ENCODE assay signal across 21 cellular contexts in genomic region chr6:48764261-48764660, GRCh38.
DNase-seq lines count a peak whose midpoint lies in the region; FAIRE-seq and TF ChIP-seq lines count a peak whose summit lies in the region.
"Had no signal": no experiment of that assay in that cellular context is flagged by ENCODE, and none has a peak within 500 bp of the region (broad histone marks: within the 10 kb centered on the region; RNA-seq: fewer than 3 reads in every experiment).

No MANE protein-coding gene starts in this region.

- peak overlapping the region; percentile 71 to 83 (median 76) for H3K27ac Mint-ChIP-seq in nephron
- H3K27ac Mint-ChIP-seq: HFFc6 had no signal

- WGBS in GM23248 (ENCODE audit: low coverage in 1 of 2, low lambda C conversion rate in 2 of 2, missing lambda C conversion rate in 2 of 2), 2 experiments: 19 to 22% methylated on average over 5 of the region's 5 CpGs
- WGBS in SK-N-SH (ENCODE audit: low lambda C conversion rate): 26% methylated on average over 5 of the region's 5 CpGs

- TF ChIP-seq RAD21 in SK-N-SH (IDR thresholded peaks at IDR 0.05; ENCODE audit: low read length): no peak

- peaks cover 17% of the 10 kb centered on the region for H3K4me1 Mint-ChIP-seq in nephron

- no peak for FAIRE-seq in kidney (lab: Jason Lieb, UNC)
- FAIRE-seq: A549, G401.6, GM12878, H1, HepG2 had no signal

- TF ChIP-seq CTCF in SK-N-SH (IDR thresholded peaks at IDR 0.05) (no peak), fibroblast of the aortic adventitia (IDR thresholded peaks at IDR 0.05; ENCODE audit: insufficient read depth, low read length) (no peak), nephron (IDR thresholded peaks at IDR 0.05; ENCODE audit: unreplicated experiment in 3 of 3) (no peak), kidney (IDR thresholded peaks at IDR 0.05; ENCODE audit: borderline replicate concordance, extremely low read depth, insufficient read depth) (no peak)

- H3K79me2 ChIP-seq in GM23248 (ENCODE audit: insufficient read depth) (no peaks in the 10 kb centered on the region), SK-N-SH (ENCODE audit: insufficient read depth) (no peaks in the 10 kb centered on the region)

- peaks cover 15% of the 10 kb centered on the region for H3F3A ChIP-seq in GM23248 (ENCODE audit: insufficient read depth)
- H3F3A ChIP-seq in SK-N-SH (replicated peaks; ENCODE audit: insufficient read depth): peaks cover 5% of the 10 kb centered on the region

- no peaks in the 10 kb centered on the region for H3K27me3 Mint-ChIP-seq in nephron (ENCODE audit: low read depth)

- peak overlapping the region; percentile 46 for H2AFZ ChIP-seq in GM23248
- peak overlapping the region; percentile 50; the same call in 1 of the 2 replicates for H2AFZ ChIP-seq in SK-N-SH (ENCODE audit: low read depth)
- H2AFZ ChIP-seq: PC-9 had no signal

- H3K4me1 ChIP-seq in GM23248 (ENCODE audit: insufficient read depth) (peaks cover 23% of the 10 kb centered on the region), SK-N-SH (ENCODE audit: control insufficient read depth in 1 of 2, insufficient read depth in 2 of 2, low read depth in 1 of 2, low read length in 1 of 2) (no peaks in the 10 kb centered on the region; a peak in 1 of 4 replicates), kidney (ENCODE audit: control insufficient read depth in 1 of 2, insufficient read depth in 1 of 2, low read depth in 1 of 2, low read length in 2 of 2) (no peaks in the 10 kb centered on the region)

- H3K4me3 ChIP-seq in GM23248 (no peak overlapping the region), SK-N-SH (ENCODE audit: low read depth in 2 of 2, low read length in 1 of 2) (no peak overlapping the region), fibroblast of the aortic adventitia (ENCODE audit: low read depth, low read length) (no peak overlapping the region), kidney (ENCODE audit: low read length in 2 of 2) (no peak overlapping the region)
- H3K4me3 ChIP-seq: A549, GM12878, PC-9 had no signal

- DNase-seq in GM23248 (no peak), SK-N-SH (no peak), fibroblast of the aortic adventitia (ENCODE audit: low read depth) (peak; percentile 80), kidney (no peak), EL (no peak), SKM-1 treated with dmso at 0.1 percent for 144 hours (lab: John Stamatoyannopoulos, UW; ENCODE audit: unreplicated experiment) (no peak)
- DNase-seq: C1 segment of cervical spinal cord, DMS79 treated with DMSO at 0.1 percent for 48 hours, HFFc6, NCI-H1092, NCI-H2081 treated with DMSO at 0.1 percent for 48 hours, NCI-H510A, NCI-H774, PC-9 had no signal

- no peak for TF ChIP-seq EP300 in SK-N-SH (IDR thresholded peaks at IDR 0.05; ENCODE audit: borderline replicate concordance in 1 of 2, low read depth in 1 of 2, low read length in 1 of 2)

- H3K9me2 ChIP-seq in GM23248 (ENCODE audit: insufficient read depth): no peaks in the 10 kb centered on the region
- H3K9me2 ChIP-seq in SK-N-SH: no peaks in the 10 kb centered on the region

- H3K27ac ChIP-seq in GM23248: no peak overlapping the region
- H3K27ac ChIP-seq in SK-N-SH (ENCODE audit: low read depth in 2 of 2, low read length in 1 of 2): no peak overlapping the region
- H3K27ac ChIP-seq in kidney (ENCODE audit: low read depth in 2 of 2, low read length in 2 of 2): no peak overlapping the region
- H3K27ac ChIP-seq: A549, KMS-11, PC-9 had no signal

- POLR2A ChIA-PET in SK-N-SH (lab: Yijun Ruan, JAX): no interaction called here

- H3K9ac ChIP-seq in GM23248: no peak overlapping the region
- no peak overlapping the region for H3K9ac ChIP-seq in SK-N-SH
- H3K9ac ChIP-seq in kidney (ENCODE audit: low read length in 2 of 2): no peak overlapping the region
- H3K9ac ChIP-seq: KMS-11 had no signal

- in situ Hi-C loops in GM23248 (cut with MboI): loop anchor here (25.0 kb wide), 2 partner anchors 677 to 977 kb away; partner anchors contain the start of gene OPN5

- H3K27me3 ChIP-seq in GM23248 (replicated peaks; ENCODE audit: insufficient read depth): no peaks in the 10 kb centered on the region
- no peaks in the 10 kb centered on the region for H3K27me3 ChIP-seq in SK-N-SH (ENCODE audit: insufficient read depth)

- no peaks in the 10 kb centered on the region for H3K36me3 Mint-ChIP-seq in nephron (ENCODE audit: low read depth)

- CTCF ChIA-PET in SK-N-SH (lab: Yijun Ruan, JAX): interaction anchor here (0.7 to 4.5 kb wide), 4 partner anchors 18 to 1133 kb away, joined by 3 to 26 read pairs (median 4); no protein-coding TSS in a partner anchor

- H3K4me2 ChIP-seq in GM23248 (ENCODE audit: unreplicated experiment) (no peak overlapping the region), SK-N-SH (no peak overlapping the region)
- H3K4me2 ChIP-seq: A549, KMS-11, PC-9 had no signal

- H3K9me3 ChIP-seq in GM23248 (ENCODE audit: low read depth) (no peaks in the 10 kb centered on the region), SK-N-SH (no peaks in the 10 kb centered on the region), kidney (ENCODE audit: control insufficient read depth in 1 of 2, low read length in 2 of 2) (no peaks in the 10 kb centered on the region)
- H3K9me3 ChIP-seq: A549 had no signal

- H3K36me3 ChIP-seq in GM23248 (ENCODE audit: low read depth) (no peaks in the 10 kb centered on the region), SK-N-SH (replicated peaks in 1 of 2; ENCODE audit: control insufficient read depth in 1 of 2, insufficient read depth in 2 of 2, low read length in 1 of 2) (no peaks in the 10 kb centered on the region), kidney (ENCODE audit: control insufficient read depth in 1 of 2, insufficient read depth in 2 of 2, low read length in 2 of 2) (no peaks in the 10 kb centered on the region)

- no peaks in the 10 kb centered on the region for H3K9me3 Mint-ChIP-seq in nephron
- H3K9me3 Mint-ChIP-seq: HFFc6 had no signal

- intact Hi-C loops in kidney (cut with DNase I): no loop called here

- H3K4me3 Mint-ChIP-seq in nephron: peak overlapping the region in 1 of 3 experiments; percentile 0
- H3K4me3 Mint-ChIP-seq: HFFc6 had no signal

- H4K20me1 ChIP-seq in GM23248 (ENCODE audit: insufficient read depth) (no peaks in the 10 kb centered on the region), SK-N-SH (ENCODE audit: insufficient read depth) (no peaks in the 10 kb centered on the region)

TF ChIP-seq in SK-N-SH, 30 proteins besides CTCF, POLR2A, EP300 and RAD21:
- TF ChIP-seq MEF2A (IDR thresholded peaks at IDR 0.05; ENCODE audit: borderline replicate concordance, low read depth): no peak
- TF ChIP-seq JUND (IDR thresholded peaks at IDR 0.05): no peak
- TF ChIP-seq GABPA (IDR thresholded peaks at IDR 0.05; ENCODE audit: low read depth): no peak
- no peak for TF ChIP-seq RCOR1 (IDR thresholded peaks at IDR 0.05; ENCODE audit: low read length)
- TF ChIP-seq, protein P1, sequence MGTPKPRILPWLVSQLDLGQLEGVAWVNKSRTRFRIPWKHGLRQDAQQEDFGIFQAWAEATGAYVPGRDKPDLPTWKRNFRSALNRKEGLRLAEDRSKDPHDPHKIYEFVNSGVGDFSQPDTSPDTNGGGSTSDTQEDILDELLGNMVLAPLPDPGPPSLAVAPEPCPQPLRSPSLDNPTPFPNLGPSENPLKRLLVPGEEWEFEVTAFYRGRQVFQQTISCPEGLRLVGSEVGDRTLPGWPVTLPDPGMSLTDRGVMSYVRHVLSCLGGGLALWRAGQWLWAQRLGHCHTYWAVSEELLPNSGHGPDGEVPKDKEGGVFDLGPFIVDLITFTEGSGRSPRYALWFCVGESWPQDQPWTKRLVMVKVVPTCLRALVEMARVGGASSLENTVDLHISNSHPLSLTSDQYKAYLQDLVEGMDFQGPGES (IDR thresholded peaks at IDR 0.05; ENCODE audit: low read depth, low read length): no peak
- TF ChIP-seq RXRA (IDR thresholded peaks at IDR 0.05; ENCODE audit: borderline replicate concordance, low read depth): no peak
